Comparison of ENCODE assay signal across 9 cellular contexts in the genomic region with DNA sequence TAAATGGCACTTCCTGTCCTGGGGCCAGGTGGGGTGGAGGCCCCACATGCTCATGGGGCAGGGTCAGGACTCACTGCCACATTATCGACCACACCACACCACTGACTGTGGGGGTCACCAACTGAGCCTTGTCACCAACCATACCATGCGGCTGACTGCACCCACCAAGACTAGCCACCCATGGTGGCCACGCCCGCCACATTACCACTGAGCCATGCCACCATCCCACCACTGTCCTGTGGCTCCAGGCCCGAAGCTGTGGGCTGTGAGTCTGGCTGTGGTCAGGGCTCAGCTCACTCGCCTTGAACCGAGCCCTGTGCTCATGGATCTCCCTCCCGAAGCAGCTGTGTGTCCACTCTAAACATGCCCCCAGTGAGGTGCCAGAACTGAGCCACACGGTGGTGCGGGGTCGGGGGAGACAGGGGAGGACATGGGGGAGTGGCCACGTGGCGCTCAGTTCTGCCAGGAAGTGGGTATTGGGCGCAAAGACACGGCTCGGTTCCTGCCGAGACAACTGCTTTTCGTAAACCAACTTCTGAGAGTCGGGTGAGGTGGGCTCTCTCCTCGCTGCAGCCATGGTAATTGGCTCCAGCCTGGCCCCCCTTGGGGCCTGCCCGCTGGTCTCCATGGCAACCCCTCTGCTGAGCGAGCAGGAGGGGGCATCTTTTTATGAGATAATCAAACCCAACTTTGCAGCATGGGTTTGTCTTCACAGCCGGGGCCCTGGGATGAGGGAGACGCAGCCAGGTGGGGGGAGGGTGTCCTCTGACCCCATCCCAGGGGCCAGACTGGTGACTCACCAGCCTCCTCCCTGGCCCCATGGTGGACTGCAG. TPM values are rescaled to one million over a fixed set of nuclear protein-coding genes. Genes with fewer than 3 reads are reported as not detected.
DNase-seq lines count a peak whose midpoint lies in the region; ATAC-seq lines count a peak whose summit lies in the region.
"Had no signal": no experiment of that assay in that cellular context is flagged by ENCODE, and none has a peak within 500 bp of the region (broad histone marks: within the 10 kb centered on the region; RNA-seq: fewer than 3 reads in every experiment).

No MANE protein-coding gene starts in this region.

- no peaks in the 10 kb centered on the region for H3K9me3 Mint-ChIP-seq in activated CD4-positive, alpha-beta memory T cell treated with anti-CD3 and anti-CD28 coated beads for 36 hours
- no peaks in the 10 kb centered on the region for H3K9me3 Mint-ChIP-seq in effector memory CD8-positive, alpha-beta T cell

- H3K4me1 Mint-ChIP-seq in activated CD4-positive, alpha-beta memory T cell treated with anti-CD3 and anti-CD28 coated beads for 36 hours (ENCODE audit: low read depth), result peaks cover 39% of the 10 kb centered on the region
- H3K4me1 Mint-ChIP-seq in effector memory CD8-positive, alpha-beta T cell (ENCODE audit: low read depth in 2 of 2), result peaks cover 26 to 42% of the 10 kb centered on the region in 2 donors

- H3K27ac Mint-ChIP-seq in activated CD4-positive, alpha-beta memory T cell treated with anti-CD3 and anti-CD28 coated beads for 36 hours, result peak overlapping the region; percentile 86
- H3K27ac Mint-ChIP-seq in effector memory CD8-positive, alpha-beta T cell, result peak overlapping the region; percentile 94 to 96

- ATAC-seq in effector memory CD8-positive, alpha-beta T cell (replicated peaks), result peak; percentile 69
- ATAC-seq in HG02623 (IDR thresholded peaks at IDR 0.05; ENCODE audit: unreplicated experiment), result no peak

- no peaks in the 10 kb centered on the region for H3K36me3 Mint-ChIP-seq in activated CD4-positive, alpha-beta memory T cell treated with anti-CD3 and anti-CD28 coated beads for 36 hours
- H3K36me3 Mint-ChIP-seq in effector memory CD8-positive, alpha-beta T cell (ENCODE audit: insufficient read depth), result peaks cover 14% of the 10 kb centered on the region

- DNase-seq in NCI-H2081 (lab: John Stamatoyannopoulos, UW) (peak; percentile 16 to 40), NCI-H2081 treated with DMSO at 0.1 percent for 48 hours (lab: John Stamatoyannopoulos, UW) (no peak), NCI-H1436 treated with DMSO at 0.1 percent for 48 hours (lab: John Stamatoyannopoulos, UW) (no peak), GF-D8 (lab: John Stamatoyannopoulos, UW) (no peak)
- DNase-seq in activated CD4-positive, alpha-beta memory T cell treated with anti-CD3 and anti-CD28 coated beads for 36 hours, result peak; percentile 53
- peak; percentile 58 to 60 (median 59) for DNase-seq in effector memory CD8-positive, alpha-beta T cell
- DNase-seq in stimulated activated naive CD4-positive, alpha-beta T cell treated with Interleukin-2 at 50 U/mL for 16 hours (lab: John Stamatoyannopoulos, UW), result peak; percentile 20
- DNase-seq: trophoblast cell had no signal

- intact Hi-C loops in activated CD4-positive, alpha-beta memory T cell treated with anti-CD3 and anti-CD28 coated beads for 36 hours (cut with micrococcal nuclease), result no loop called here

- no peaks in the 10 kb centered on the region for H3K27me3 Mint-ChIP-seq in activated CD4-positive, alpha-beta memory T cell treated with anti-CD3 and anti-CD28 coated beads for 36 hours
- no peaks in the 10 kb centered on the region for H3K27me3 Mint-ChIP-seq in effector memory CD8-positive, alpha-beta T cell

- POLR2A ChIA-PET in activated CD4-positive, alpha-beta memory T cell treated with anti-CD3 and anti-CD28 coated beads for 36 hours (lab: Charles Lee), result no interaction called here

- no peak overlapping the region for H3K4me3 Mint-ChIP-seq in activated CD4-positive, alpha-beta memory T cell treated with anti-CD3 and anti-CD28 coated beads for 36 hours
- peak overlapping the region; percentile 77 to 79 for H3K4me3 Mint-ChIP-seq in effector memory CD8-positive, alpha-beta T cell

- CTCF ChIA-PET in activated CD4-positive, alpha-beta memory T cell treated with anti-CD3 and anti-CD28 coated beads for 36 hours (lab: Charles Lee), result interaction anchor here (0.8 to 1.0 kb wide), 2 partner anchors 13 to 116 kb away, joined by 3 read pairs; no protein-coding TSS in a partner anchor

RNA-seq across cellular contexts. Expression of gene RTN4R, which starts 23.2 kb away (rescaled TPM):
- total RNA-seq in activated CD4-positive, alpha-beta memory T cell treated with anti-CD3 and anti-CD28 coated beads for 36 hours, result 1 to 10 TPM; 2.6 to 3.1 TPM

Comparison
In these comparisons a context has a peak if more than half of its experiments do, and no peak if none do; other contexts are left out.
1. DNase-seq: peak in NCI-H2081 (2 of 2), activated CD4-positive, alpha-beta memory T cell treated with anti-CD3 and anti-CD28 coated beads for 36 hours (single experiment), effector memory CD8-positive, alpha-beta T cell (3 of 3) and stimulated activated naive CD4-positive, alpha-beta T cell treated with Interleukin-2 at 50 U/mL for 16 hours (single experiment); none in NCI-H2081 treated with DMSO at 0.1 percent for 48 hours (single experiment), NCI-H1436 treated with DMSO at 0.1 percent for 48 hours (single experiment) and GF-D8 (single experiment).